Comparison of ENCODE assay signal across 1 cellular context in the genomic region with DNA sequence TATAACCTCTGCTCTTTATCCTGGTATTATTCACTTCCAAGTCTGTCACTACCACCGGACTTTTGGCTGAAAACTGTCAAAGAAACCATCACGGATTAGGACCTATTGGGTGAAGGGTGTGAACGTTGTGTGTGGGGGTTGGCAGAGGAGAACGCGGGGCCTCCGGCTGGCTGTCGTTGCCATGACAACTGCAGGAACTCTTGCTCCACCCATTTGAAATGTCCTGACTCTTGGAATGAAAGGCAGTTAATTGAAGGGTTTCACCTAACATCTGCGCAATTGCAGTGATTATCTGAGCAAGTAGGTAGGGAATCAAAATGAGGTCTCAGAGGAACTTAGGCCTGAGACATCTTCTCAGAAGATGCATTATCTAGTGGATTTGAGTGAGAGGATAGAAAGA.
TF ChIP-seq lines count a peak whose summit lies in the region.

No MANE protein-coding gene starts in this region.

TF ChIP-seq in WTC11, 78 proteins besides CTCF, POLR2A, EP300 and RAD21 (continued from another document):
- TF ChIP-seq, protein P1, sequence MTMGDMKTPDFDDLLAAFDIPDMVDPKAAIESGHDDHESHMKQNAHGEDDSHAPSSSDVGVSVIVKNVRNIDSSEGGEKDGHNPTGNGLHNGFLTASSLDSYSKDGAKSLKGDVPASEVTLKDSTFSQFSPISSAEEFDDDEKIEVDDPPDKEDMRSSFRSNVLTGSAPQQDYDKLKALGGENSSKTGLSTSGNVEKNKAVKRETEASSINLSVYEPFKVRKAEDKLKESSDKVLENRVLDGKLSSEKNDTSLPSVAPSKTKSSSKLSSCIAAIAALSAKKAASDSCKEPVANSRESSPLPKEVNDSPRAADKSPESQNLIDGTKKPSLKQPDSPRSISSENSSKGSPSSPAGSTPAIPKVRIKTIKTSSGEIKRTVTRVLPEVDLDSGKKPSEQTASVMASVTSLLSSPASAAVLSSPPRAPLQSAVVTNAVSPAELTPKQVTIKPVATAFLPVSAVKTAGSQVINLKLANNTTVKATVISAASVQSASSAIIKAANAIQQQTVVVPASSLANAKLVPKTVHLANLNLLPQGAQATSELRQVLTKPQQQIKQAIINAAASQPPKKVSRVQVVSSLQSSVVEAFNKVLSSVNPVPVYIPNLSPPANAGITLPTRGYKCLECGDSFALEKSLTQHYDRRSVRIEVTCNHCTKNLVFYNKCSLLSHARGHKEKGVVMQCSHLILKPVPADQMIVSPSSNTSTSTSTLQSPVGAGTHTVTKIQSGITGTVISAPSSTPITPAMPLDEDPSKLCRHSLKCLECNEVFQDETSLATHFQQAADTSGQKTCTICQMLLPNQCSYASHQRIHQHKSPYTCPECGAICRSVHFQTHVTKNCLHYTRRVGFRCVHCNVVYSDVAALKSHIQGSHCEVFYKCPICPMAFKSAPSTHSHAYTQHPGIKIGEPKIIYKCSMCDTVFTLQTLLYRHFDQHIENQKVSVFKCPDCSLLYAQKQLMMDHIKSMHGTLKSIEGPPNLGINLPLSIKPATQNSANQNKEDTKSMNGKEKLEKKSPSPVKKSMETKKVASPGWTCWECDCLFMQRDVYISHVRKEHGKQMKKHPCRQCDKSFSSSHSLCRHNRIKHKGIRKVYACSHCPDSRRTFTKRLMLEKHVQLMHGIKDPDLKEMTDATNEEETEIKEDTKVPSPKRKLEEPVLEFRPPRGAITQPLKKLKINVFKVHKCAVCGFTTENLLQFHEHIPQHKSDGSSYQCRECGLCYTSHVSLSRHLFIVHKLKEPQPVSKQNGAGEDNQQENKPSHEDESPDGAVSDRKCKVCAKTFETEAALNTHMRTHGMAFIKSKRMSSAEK (CRISPR knock-in tag; IDR thresholded peaks at IDR 0.05; ENCODE audit: borderline replicate concordance) = no peak
- TF ChIP-seq RELA (CRISPR knock-in tag; IDR thresholded peaks at IDR 0.05; ENCODE audit: borderline replicate concordance) (no peak), TEAD4 (CRISPR knock-in tag; IDR thresholded peaks at IDR 0.05) (no peak), TCF7 (CRISPR knock-in tag; IDR thresholded peaks at IDR 0.05; ENCODE audit: low read depth) (no peak), EMX1 (CRISPR knock-in tag; IDR thresholded peaks at IDR 0.05) (no peak), MXD4 (CRISPR knock-in tag; IDR thresholded peaks at IDR 0.05; ENCODE audit: borderline replicate concordance) (no peak)
- TF ChIP-seq, protein P2, sequence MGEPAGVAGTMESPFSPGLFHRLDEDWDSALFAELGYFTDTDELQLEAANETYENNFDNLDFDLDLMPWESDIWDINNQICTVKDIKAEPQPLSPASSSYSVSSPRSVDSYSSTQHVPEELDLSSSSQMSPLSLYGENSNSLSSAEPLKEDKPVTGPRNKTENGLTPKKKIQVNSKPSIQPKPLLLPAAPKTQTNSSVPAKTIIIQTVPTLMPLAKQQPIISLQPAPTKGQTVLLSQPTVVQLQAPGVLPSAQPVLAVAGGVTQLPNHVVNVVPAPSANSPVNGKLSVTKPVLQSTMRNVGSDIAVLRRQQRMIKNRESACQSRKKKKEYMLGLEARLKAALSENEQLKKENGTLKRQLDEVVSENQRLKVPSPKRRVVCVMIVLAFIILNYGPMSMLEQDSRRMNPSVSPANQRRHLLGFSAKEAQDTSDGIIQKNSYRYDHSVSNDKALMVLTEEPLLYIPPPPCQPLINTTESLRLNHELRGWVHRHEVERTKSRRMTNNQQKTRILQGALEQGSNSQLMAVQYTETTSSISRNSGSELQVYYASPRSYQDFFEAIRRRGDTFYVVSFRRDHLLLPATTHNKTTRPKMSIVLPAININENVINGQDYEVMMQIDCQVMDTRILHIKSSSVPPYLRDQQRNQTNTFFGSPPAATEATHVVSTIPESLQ (CRISPR knock-in tag; IDR thresholded peaks at IDR 0.05) = no peak
- TF ChIP-seq, protein P3, sequence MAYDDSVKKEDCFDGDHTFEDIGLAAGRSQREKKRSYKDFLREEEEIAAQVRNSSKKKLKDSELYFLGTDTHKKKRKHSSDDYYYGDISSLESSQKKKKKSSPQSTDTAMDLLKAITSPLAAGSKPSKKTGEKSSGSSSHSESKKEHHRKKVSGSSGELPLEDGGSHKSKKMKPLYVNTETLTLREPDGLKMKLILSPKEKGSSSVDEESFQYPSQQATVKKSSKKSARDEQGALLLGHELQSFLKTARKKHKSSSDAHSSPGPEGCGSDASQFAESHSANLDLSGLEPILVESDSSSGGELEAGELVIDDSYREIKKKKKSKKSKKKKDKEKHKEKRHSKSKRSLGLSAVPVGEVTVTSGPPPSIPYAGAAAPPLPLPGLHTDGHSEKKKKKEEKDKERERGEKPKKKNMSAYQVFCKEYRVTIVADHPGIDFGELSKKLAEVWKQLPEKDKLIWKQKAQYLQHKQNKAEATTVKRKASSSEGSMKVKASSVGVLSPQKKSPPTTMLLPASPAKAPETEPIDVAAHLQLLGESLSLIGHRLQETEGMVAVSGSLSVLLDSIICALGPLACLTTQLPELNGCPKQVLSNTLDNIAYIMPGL (CRISPR knock-in tag; IDR thresholded peaks at IDR 0.05) = no peak
- TF ChIP-seq, protein P4, sequence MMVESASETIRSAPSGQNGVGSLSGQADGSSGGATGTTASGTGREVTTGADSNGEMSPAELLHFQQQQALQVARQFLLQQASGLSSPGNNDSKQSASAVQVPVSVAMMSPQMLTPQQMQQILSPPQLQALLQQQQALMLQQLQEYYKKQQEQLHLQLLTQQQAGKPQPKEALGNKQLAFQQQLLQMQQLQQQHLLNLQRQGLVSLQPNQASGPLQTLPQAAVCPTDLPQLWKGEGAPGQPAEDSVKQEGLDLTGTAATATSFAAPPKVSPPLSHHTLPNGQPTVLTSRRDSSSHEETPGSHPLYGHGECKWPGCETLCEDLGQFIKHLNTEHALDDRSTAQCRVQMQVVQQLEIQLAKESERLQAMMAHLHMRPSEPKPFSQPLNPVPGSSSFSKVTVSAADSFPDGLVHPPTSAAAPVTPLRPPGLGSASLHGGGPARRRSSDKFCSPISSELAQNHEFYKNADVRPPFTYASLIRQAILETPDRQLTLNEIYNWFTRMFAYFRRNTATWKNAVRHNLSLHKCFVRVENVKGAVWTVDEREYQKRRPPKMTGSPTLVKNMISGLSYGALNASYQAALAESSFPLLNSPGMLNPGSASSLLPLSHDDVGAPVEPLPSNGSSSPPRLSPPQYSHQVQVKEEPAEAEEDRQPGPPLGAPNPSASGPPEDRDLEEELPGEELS (CRISPR knock-in tag; IDR thresholded peaks at IDR 0.05) = no peak
